ENCODE assay signal across 19 cellular contexts in the genomic region with DNA sequence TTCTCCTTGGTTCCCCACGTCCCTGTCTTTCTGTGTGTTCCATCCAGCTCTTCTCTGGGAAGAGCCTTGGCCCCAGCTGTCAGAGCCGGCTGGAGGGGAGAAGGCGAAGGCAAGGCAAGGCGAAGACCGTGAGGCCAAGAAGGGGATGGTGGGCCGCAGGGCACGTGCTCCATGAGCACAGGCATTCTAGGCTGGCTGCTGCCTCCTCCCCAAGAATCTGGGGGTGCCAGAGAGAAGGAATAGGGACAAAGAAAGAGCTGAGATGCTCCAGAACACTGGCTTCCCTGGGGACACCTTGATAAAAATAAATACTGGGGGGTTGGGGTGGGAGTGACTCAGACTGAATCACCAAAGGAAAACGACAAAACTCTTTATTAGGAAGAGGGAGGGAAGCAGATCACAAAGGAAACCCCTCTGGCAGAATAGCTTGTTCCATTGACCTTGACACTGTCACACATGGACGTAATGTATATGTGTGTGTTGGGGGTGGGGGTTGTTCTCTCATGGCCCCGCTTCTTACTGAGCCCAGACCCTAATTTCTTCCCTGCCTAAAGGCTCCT. TPM values are rescaled to one million over a fixed set of nuclear protein-coding genes. Genes with fewer than 3 reads are reported as not detected.
A peak's percentile ranks its signal among the peaks of the same experiment; 100 is the strongest.
DNase-seq lines count a peak whose midpoint lies in the region; ATAC-seq and TF ChIP-seq lines count a peak whose summit lies in the region.
"Had no signal": no experiment of that assay in that cellular context is flagged by ENCODE, and none has a peak within 500 bp of the region (broad histone marks: within the 10 kb centered on the region; RNA-seq: fewer than 3 reads in every experiment).

No MANE protein-coding gene starts in this region.

- DNase-seq in GM23248 (peak; percentile 66), RWPE2 (ENCODE audit: low spot score) (no peak), epithelial cell of esophagus (ENCODE audit: low read depth) (peak; percentile 51), T-helper 1 cell (no peak), H4 (ENCODE audit: low spot score) (no peak)
- no peak for DNase-seq in activated naive CD8-positive, alpha-beta T cell treated with anti-CD3 and anti-CD28 coated beads for 36 hours
- DNase-seq: activated B cell treated with CpG ODN at 0.5 μM for 24 hours; activated CD8-positive, alpha-beta memory T cell treated with anti-CD3 and anti-CD28 coated beads for 24 hours; erythroblast; hippocampal formation; NCI-H2029; NCI-H526; stimulated activated CD4-positive, alpha-beta T cell treated with anti-CD3 and anti-CD28 coated beads, Interleukin-4, amount 100 ng/mL, for 24 hours; stimulated activated CD8-positive, alpha-beta memory T cell treated with anti-CD3 and anti-CD28 coated beads, Interleukin-4, amount 100 ng/mL, for 48 hours had no signal

- no peak overlapping the region for H3K9ac ChIP-seq in GM23248

- no peaks in the 10 kb centered on the region for H4K20me1 ChIP-seq in GM23248 (ENCODE audit: insufficient read depth)

- no peak overlapping the region for H2AFZ ChIP-seq in GM23248

- no peak overlapping the region for H3K4me3 ChIP-seq in GM23248
- no peak overlapping the region for H3K4me3 ChIP-seq in RWPE2 (ENCODE audit: severe bottlenecking)
- no peak overlapping the region for H3K4me3 ChIP-seq in epithelial cell of esophagus (ENCODE audit: low read length)
- H3K4me3 ChIP-seq in neutrophil (ENCODE audit: low read depth in 1 of 2, low read length in 1 of 2) = no peak overlapping the region
- H3K4me3 ChIP-seq: HAP-1, suprapubic skin had no signal

- in situ Hi-C loops in GM23248 (cut with MboI) = loop anchor here (10.0 kb wide), 1 partner anchor 418 kb away; no protein-coding TSS in a partner anchor

- H3K27ac Mint-ChIP-seq in activated naive CD8-positive, alpha-beta T cell treated with anti-CD3 and anti-CD28 coated beads for 36 hours = no peak overlapping the region
- H3K27ac Mint-ChIP-seq: activated B cell treated with CpG ODN at 0.5 μM for 24 hours, B cell had no signal

- H3K4me3 Mint-ChIP-seq in activated naive CD8-positive, alpha-beta T cell treated with anti-CD3 and anti-CD28 coated beads for 36 hours = no peak overlapping the region
- H3K4me3 Mint-ChIP-seq: activated B cell treated with CpG ODN at 0.5 μM for 24 hours, B cell had no signal

- H3K27me3 Mint-ChIP-seq in activated naive CD8-positive, alpha-beta T cell treated with anti-CD3 and anti-CD28 coated beads for 36 hours = no peaks in the 10 kb centered on the region
- H3K27me3 Mint-ChIP-seq: activated B cell treated with CpG ODN at 0.5 μM for 24 hours, B cell had no signal

- H3K4me1 ChIP-seq in GM23248 (ENCODE audit: insufficient read depth) (peaks cover 9% of the 10 kb centered on the region), RWPE2 (ENCODE audit: insufficient read depth, poor library complexity, severe bottlenecking) (peaks cover 18% of the 10 kb centered on the region), neutrophil (ENCODE audit: control insufficient read depth in 1 of 2, insufficient read depth in 1 of 2, low read depth in 1 of 2, low read length in 1 of 2) (peaks cover 44 to 55% of the 10 kb centered on the region in 2 experiments)
- H3K4me1 ChIP-seq: HAP-1 had no signal

- peaks cover 2% of the 10 kb centered on the region for H3K9me3 Mint-ChIP-seq in activated naive CD8-positive, alpha-beta T cell treated with anti-CD3 and anti-CD28 coated beads for 36 hours

- H3K27ac ChIP-seq in GM23248 = no peak overlapping the region
- peak overlapping the region; percentile 0 for H3K27ac ChIP-seq in RWPE2 (ENCODE audit: poor library complexity, severe bottlenecking)
- H3K27ac ChIP-seq in neutrophil = peak overlapping the region; percentile 41
- H3K27ac ChIP-seq: suprapubic skin had no signal

- no peaks in the 10 kb centered on the region for H3F3A ChIP-seq in GM23248 (ENCODE audit: insufficient read depth)

- H3K27me3 ChIP-seq in GM23248 (replicated peaks; ENCODE audit: insufficient read depth) = no peaks in the 10 kb centered on the region
- H3K27me3 ChIP-seq in RWPE2 (ENCODE audit: insufficient read depth, poor library complexity, severe bottlenecking) = no peaks in the 10 kb centered on the region
- H3K27me3 ChIP-seq in neutrophil = no peaks in the 10 kb centered on the region
- H3K27me3 ChIP-seq: suprapubic skin had no signal

- no peak overlapping the region for H3K4me2 ChIP-seq in GM23248 (ENCODE audit: unreplicated experiment)

- H3K79me2 ChIP-seq in GM23248 (ENCODE audit: insufficient read depth) = no peaks in the 10 kb centered on the region

- no peak for TF ChIP-seq CTCF in RWPE2 (IDR thresholded peaks at IDR 0.05; ENCODE audit: poor library complexity, severe bottlenecking)
- TF ChIP-seq CTCF in epithelial cell of esophagus (IDR thresholded peaks at IDR 0.05; ENCODE audit: insufficient read depth, low read depth, low read length, missing control alignments) = no peak
- no peak for TF ChIP-seq CTCF in neutrophil (IDR thresholded peaks at IDR 0.05)

- no peaks in the 10 kb centered on the region for H3K36me3 ChIP-seq in GM23248 (ENCODE audit: low read depth)
- H3K36me3 ChIP-seq in RWPE2 (ENCODE audit: low read depth) = peaks cover 95% of the 10 kb centered on the region
- H3K36me3 ChIP-seq in neutrophil = peaks cover 55% of the 10 kb centered on the region

- 80 to 83% methylated on average over 10 of the region's 10 CpGs for WGBS in GM23248 (ENCODE audit: low coverage in 1 of 2, low lambda C conversion rate in 2 of 2, missing lambda C conversion rate in 2 of 2), 2 experiments

- peaks cover 9% of the 10 kb centered on the region for H3K36me3 Mint-ChIP-seq in activated naive CD8-positive, alpha-beta T cell treated with anti-CD3 and anti-CD28 coated beads for 36 hours

- peaks cover 9% of the 10 kb centered on the region for H3K4me1 Mint-ChIP-seq in activated naive CD8-positive, alpha-beta T cell treated with anti-CD3 and anti-CD28 coated beads for 36 hours

- ATAC-seq in RWPE2 (ENCODE audit: low read depth) (peak; percentile 26; the same call in 2 of the 3 replicates), HG02571 (IDR thresholded peaks at IDR 0.05; ENCODE audit: unreplicated experiment) (no peak)

- H3K9me2 ChIP-seq in GM23248 (ENCODE audit: insufficient read depth) = no peaks in the 10 kb centered on the region

- H3K9me3 ChIP-seq in GM23248 (ENCODE audit: low read depth) (no peaks in the 10 kb centered on the region), RWPE2 (ENCODE audit: severe bottlenecking) (peaks cover 5% of the 10 kb centered on the region), neutrophil (no peaks in the 10 kb centered on the region)
- H3K9me3 ChIP-seq: suprapubic skin had no signal

RNA-seq across cellular contexts. Expression of a gene that starts 52.5 kb away (rescaled TPM):
- 0.76 and 5.2 TPM in 2 replicates for total RNA-seq in GM23248 (2014; rRNA removed; shearing (Covaris generic))
- 1.0 and 1.3 TPM in 2 replicates for polyA plus RNA-seq in GM23248 (2016; fragmentation: Nextera tagmentation; extraction: Ambion mirVana)
- 6.4 and 6.6 TPM in 2 replicates for total RNA-seq in H4 (2014; rRNA removed; shearing (Covaris generic))
- 1 to 10 TPM; 3.2 to 3.7 TPM for total RNA-seq in activated naive CD8-positive, alpha-beta T cell treated with anti-CD3 and anti-CD28 coated beads for 36 hours

Comparison
In these comparisons a context has a peak if more than half of its experiments do, and no peak if none do; other contexts are left out.
1. DNase-seq: peak in GM23248 (single experiment) and epithelial cell of esophagus (single experiment); none in RWPE2 (single experiment), T-helper 1 cell (0 of 5), H4 (single experiment) and activated naive CD8-positive, alpha-beta T cell treated with anti-CD3 and anti-CD28 coated beads for 36 hours (single experiment).